In genomic region chr11:64449381-64450167, GRCh38 we compare ENCODE assay signal across 8 cellular contexts.
A peak's percentile ranks its signal among the peaks of the same experiment; 100 is the strongest.
DNase-seq lines count a peak whose midpoint lies in the region; ATAC-seq, FAIRE-seq and TF ChIP-seq lines count a peak whose summit lies in the region.

No MANE protein-coding gene starts in this region.

- H3K9me3 ChIP-seq in upper lobe of right lung = no peaks in the 10 kb centered on the region

- H3K36me3 ChIP-seq in ACC112 (ENCODE audit: insufficient read depth, low read length) = no peaks in the 10 kb centered on the region
- H3K36me3 ChIP-seq in upper lobe of right lung = no peaks in the 10 kb centered on the region

- H3K4me1 ChIP-seq in ACC112 (ENCODE audit: control insufficient read depth, insufficient read depth, low read length, unreplicated experiment) = peaks cover 10% of the 10 kb centered on the region
- H3K4me1 ChIP-seq in upper lobe of right lung = peaks cover 14% of the 10 kb centered on the region

- intact Hi-C loops in left cardiac atrium (cut with DNase I) = loop anchor here (2.0 to 10.0 kb wide), 2 partner anchors 203 to 205 kb away; no protein-coding TSS in a partner anchor
- intact Hi-C loops in posterior vena cava (cut with DNase I) = loop anchor here (5.0 to 10.0 kb wide), 2 partner anchors 195 to 203 kb away; no protein-coding TSS in a partner anchor
- intact Hi-C loops in upper lobe of right lung (cut with DNase I) = no loop called here

- peak; percentile 59 for FAIRE-seq in GM18507 (lab: Jason Lieb, UNC)

- peak; percentile 79 for TF ChIP-seq CTCF in upper lobe of right lung (IDR thresholded peaks at IDR 0.05)

- DNase-seq in GM18507 (ENCODE audit: extremely low spot score, insufficient read length, low read depth) = peak; percentile 64
- DNase-seq in NAMALWA (ENCODE audit: low spot score) = peak; percentile 89
- DNase-seq in SW 1271 (lab: John Stamatoyannopoulos, UW) = peak; percentile 54 to 77
- DNase-seq in activated naive CD8-positive, alpha-beta T cell treated with anti-CD3 and anti-CD28 coated beads, Interleukin-2, amount 50 U/mL, for 16 hours (ENCODE audit: low read depth, low spot score) = peak; percentile 55
- peak; percentile 64 for DNase-seq in left cardiac atrium
- peak; percentile 83 for DNase-seq in posterior vena cava (ENCODE audit: low spot score)
- DNase-seq in upper lobe of right lung = peak; percentile 75

- H2AFZ ChIP-seq in ACC112 (ENCODE audit: low read length, unreplicated experiment) = peak overlapping the region; percentile 16

- H3K27me3 ChIP-seq in ACC112 (ENCODE audit: insufficient read depth, low read length) (peaks cover 9% of the 10 kb centered on the region; the same call in 1 of the 2 replicates), upper lobe of right lung (peaks cover 14% of the 10 kb centered on the region)

- H3K27ac ChIP-seq in ACC112 (ENCODE audit: low read depth, low read length) = no peak overlapping the region
- H3K27ac ChIP-seq in upper lobe of right lung = no peak overlapping the region

- H3K4me3 ChIP-seq in ACC112 (ENCODE audit: low read depth, low read length) = peak overlapping the region; percentile 8; the same call in 1 of the 2 replicates
- peak overlapping the region; percentile 29 for H3K4me3 ChIP-seq in upper lobe of right lung

- peak; percentile 62 to 86 for ATAC-seq in left cardiac atrium
- ATAC-seq in upper lobe of right lung = peak; percentile 86

- no peaks in the 10 kb centered on the region for H3K79me2 ChIP-seq in ACC112 (ENCODE audit: control insufficient read depth, insufficient read depth, low read length, unreplicated experiment)
